21 cellular contexts compared by ENCODE assay signal in genomic region chr1:79082233-79082632, GRCh38.
DNase-seq lines count a peak whose midpoint lies in the region; ATAC-seq and TF ChIP-seq lines count a peak whose summit lies in the region.
"Had no signal": no experiment of that assay in that cellular context is flagged by ENCODE, and none has a peak within 500 bp of the region (broad histone marks: within the 10 kb centered on the region; RNA-seq: fewer than 3 reads in every experiment).

No MANE protein-coding gene starts in this region.

- H3K27ac ChIP-seq in left ventricle myocardium inferior (replicated peaks) = peak overlapping the region; percentile 25
- no peak overlapping the region for H3K27ac ChIP-seq in esophagus squamous epithelium
- H3K27ac ChIP-seq: A549 had no signal

- H3K4me3 ChIP-seq in left ventricle myocardium inferior = no peak overlapping the region
- H3K4me3 ChIP-seq in esophagus squamous epithelium = no peak overlapping the region
- H3K4me3 ChIP-seq: A549, GM12878, GM23338 had no signal

- no peak for TF ChIP-seq POLR2A in esophagus squamous epithelium (IDR thresholded peaks at IDR 0.05)

- no peak for TF ChIP-seq CTCF in left ventricle myocardium inferior (IDR thresholded peaks at IDR 0.05; ENCODE audit: borderline replicate concordance)
- no peak for TF ChIP-seq CTCF in endothelial cell (IDR thresholded peaks at IDR 0.05; ENCODE audit: unreplicated experiment)
- no peak for TF ChIP-seq CTCF in esophagus squamous epithelium (IDR thresholded peaks at IDR 0.05)

- H3K36me3 ChIP-seq in left ventricle myocardium inferior (no peaks in the 10 kb centered on the region), esophagus squamous epithelium (no peaks in the 10 kb centered on the region)

- intact Hi-C loops in left ventricle myocardium inferior (cut with micrococcal nuclease) = no loop called here
- intact Hi-C loops in left cardiac atrium (cut with DNase I) = no loop called here
- intact Hi-C loops in esophagus squamous epithelium (cut with DNase I) = no loop called here

- no peaks in the 10 kb centered on the region for H3K9me3 Mint-ChIP-seq in endothelial cell (ENCODE audit: unreplicated experiment)
- H3K9me3 Mint-ChIP-seq: CD4-positive, alpha-beta T cell; GM23338 had no signal

- H3K4me3 Mint-ChIP-seq in endothelial cell (ENCODE audit: unreplicated experiment) = no peak overlapping the region
- H3K4me3 Mint-ChIP-seq: CD14-positive monocyte; CD4-positive, alpha-beta T cell; CD8-positive, alpha-beta memory T cell; GM23338; H9 had no signal

- no peaks in the 10 kb centered on the region for H3K36me3 Mint-ChIP-seq in endothelial cell (ENCODE audit: low read depth, unreplicated experiment)
- H3K36me3 Mint-ChIP-seq: CD14-positive monocyte; CD8-positive, alpha-beta memory T cell had no signal

- H3K4me1 ChIP-seq in left ventricle myocardium inferior (peaks cover 16% of the 10 kb centered on the region), esophagus squamous epithelium (no peaks in the 10 kb centered on the region)
- H3K4me1 ChIP-seq: A549 had no signal

- H3K27me3 ChIP-seq in left ventricle myocardium inferior (ENCODE audit: low read depth) = no peaks in the 10 kb centered on the region
- H3K27me3 ChIP-seq in esophagus squamous epithelium = no peaks in the 10 kb centered on the region

- no peak for DNase-seq in left ventricle myocardium inferior
- DNase-seq in left cardiac atrium = no peak
- DNase-seq in OCI-M1 (lab: John Stamatoyannopoulos, UW) = peak; percentile 22
- no peak for DNase-seq in endothelial cell (ENCODE audit: low spot score)
- DNase-seq in lung microvascular endothelial cell (ENCODE audit: low read depth in 2 of 2) = peak; percentile 16 to 35
- no peak for DNase-seq in esophagus squamous epithelium (lab: John Stamatoyannopoulos, UW)
- DNase-seq: 8988T; CD4-positive, alpha-beta T cell; CD8-positive, alpha-beta memory T cell; DMS 273 treated with DMSO at 0.1 percent for 48 hours; DMS79; EL; GDM1; H9 had no signal

- ATAC-seq in left cardiac atrium (no peak), HG02938 (IDR thresholded peaks at IDR 0.05; ENCODE audit: unreplicated experiment) (no peak), GM21786 (IDR thresholded peaks at IDR 0.05; ENCODE audit: unreplicated experiment) (no peak)
- ATAC-seq: A549, GM12878, GM23338, HCT116 had no signal

- WGBS in esophagus squamous epithelium, 2 donors = 65 to 68% methylated on average over 2 of the region's 2 CpGs

- peaks cover 32% of the 10 kb centered on the region for H3K4me1 Mint-ChIP-seq in endothelial cell (ENCODE audit: unreplicated experiment)
- H3K4me1 Mint-ChIP-seq: CD14-positive monocyte; CD8-positive, alpha-beta memory T cell had no signal

- H3K27me3 Mint-ChIP-seq in endothelial cell (ENCODE audit: unreplicated experiment) = no peaks in the 10 kb centered on the region
- H3K27me3 Mint-ChIP-seq: CD4-positive, alpha-beta T cell; CD8-positive, alpha-beta memory T cell had no signal

- H3K9me3 ChIP-seq in left ventricle myocardium inferior (replicated peaks) = no peaks in the 10 kb centered on the region
- no peaks in the 10 kb centered on the region for H3K9me3 ChIP-seq in esophagus squamous epithelium
- H3K9me3 ChIP-seq: A549 had no signal

- H3K27ac Mint-ChIP-seq in endothelial cell (ENCODE audit: unreplicated experiment) = peak overlapping the region; percentile 97
- H3K27ac Mint-ChIP-seq: CD14-positive monocyte; CD4-positive, alpha-beta T cell; CD8-positive, alpha-beta memory T cell; GM23338; H9 had no signal

Comparison
In these comparisons a context has a peak if more than half of its experiments do, and no peak if none do; other contexts are left out.
1. DNase-seq: peak in OCI-M1 (single experiment) and lung microvascular endothelial cell (2 of 2); none in left ventricle myocardium inferior (single experiment), left cardiac atrium (single experiment), endothelial cell (single experiment) and esophagus squamous epithelium (single experiment).